In genomic region chr5:149593370-149593769, GRCh38 we compare ENCODE assay signal across 10 cellular contexts.
"Had no signal": no experiment of that assay in that cellular context is flagged by ENCODE, and none has a peak within 500 bp of the region (broad histone marks: within the 10 kb centered on the region; RNA-seq: fewer than 3 reads in every experiment).

No MANE protein-coding gene starts in this region.

- H3K9ac ChIP-seq: GM23248, KMS-11 had no signal

- H3K27ac ChIP-seq: GM23248, HL-60, KMS-11 had no signal

- H3K36me3 ChIP-seq: HAP-1 had no signal

- H3K9me3 ChIP-seq: HAP-1 had no signal

- H3K4me1 ChIP-seq: HAP-1 had no signal

- DNase-seq: GM23248, GOT3, H7, HFFc6, Kasumi-1, KBM-7 had no signal

- H3K4me2 ChIP-seq: KMS-11 had no signal

- H3K4me3 ChIP-seq: GM23248, HAP-1 had no signal

- H2AFZ ChIP-seq: GM23248 had no signal

- ATAC-seq: HCT116 had no signal
